Comparison of ENCODE assay signal across 1 cellular context in the genomic region with DNA sequence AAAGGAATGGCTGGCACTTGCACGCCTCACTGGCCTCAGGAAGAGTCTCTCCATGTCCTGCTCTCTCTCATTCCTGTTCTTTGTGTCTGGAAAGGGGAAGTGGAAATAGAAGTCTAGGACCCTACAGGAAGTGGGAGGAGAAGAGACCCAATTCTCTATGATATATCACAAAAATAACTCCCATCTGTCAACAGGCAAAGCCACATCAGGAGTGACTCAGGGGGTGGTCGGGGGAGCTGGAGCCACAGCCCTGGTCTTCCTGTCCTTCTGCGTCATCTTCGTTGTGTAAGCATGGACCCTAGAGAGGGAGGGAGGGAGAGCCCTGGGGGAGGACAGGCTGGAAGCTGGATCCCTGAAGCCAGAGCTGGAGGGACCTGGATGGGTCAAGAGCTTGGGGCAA.
TF ChIP-seq lines count a peak whose summit lies in the region.

No MANE protein-coding gene starts in this region.

TF ChIP-seq in K562, 482 proteins besides CTCF, POLR2A, EP300 and RAD21 (continued from another document and continues in another):
- no peak for TF ChIP-seq SP2 (IDR thresholded peaks at IDR 0.05; ENCODE audit: extremely low read depth, low read depth, low read length, poor library complexity, severe bottlenecking)
- TF ChIP-seq ILF3 (IDR thresholded peaks at IDR 0.05; ENCODE audit: borderline replicate concordance): no peak
- no peak for TF ChIP-seq MIER1 (IDR thresholded peaks at IDR 0.05; ENCODE audit: low read depth)
- no peak for TF ChIP-seq EWSR1 (IDR thresholded peaks at IDR 0.05; ENCODE audit: borderline replicate concordance, low read depth, partially characterized antibody)
- no peak for TF ChIP-seq ZC3H8 (IDR thresholded peaks at IDR 0.05)
- no peak for TF ChIP-seq LCOR (CRISPR knock-in tag; IDR thresholded peaks at IDR 0.05)
- TF ChIP-seq, protein P1, sequence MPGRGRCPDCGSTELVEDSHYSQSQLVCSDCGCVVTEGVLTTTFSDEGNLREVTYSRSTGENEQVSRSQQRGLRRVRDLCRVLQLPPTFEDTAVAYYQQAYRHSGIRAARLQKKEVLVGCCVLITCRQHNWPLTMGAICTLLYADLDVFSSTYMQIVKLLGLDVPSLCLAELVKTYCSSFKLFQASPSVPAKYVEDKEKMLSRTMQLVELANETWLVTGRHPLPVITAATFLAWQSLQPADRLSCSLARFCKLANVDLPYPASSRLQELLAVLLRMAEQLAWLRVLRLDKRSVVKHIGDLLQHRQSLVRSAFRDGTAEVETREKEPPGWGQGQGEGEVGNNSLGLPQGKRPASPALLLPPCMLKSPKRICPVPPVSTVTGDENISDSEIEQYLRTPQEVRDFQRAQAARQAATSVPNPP (IDR thresholded peaks at IDR 0.05; ENCODE audit: borderline replicate concordance, insufficient read depth, insufficient read length): no peak
- TF ChIP-seq ZNF133 (CRISPR knock-in tag; IDR thresholded peaks at IDR 0.05): no peak
- no peak for TF ChIP-seq FUS (optimal IDR thresholded peaks at IDR 0.05; ENCODE audit: low read depth, low read length)
- TF ChIP-seq, protein P2, sequence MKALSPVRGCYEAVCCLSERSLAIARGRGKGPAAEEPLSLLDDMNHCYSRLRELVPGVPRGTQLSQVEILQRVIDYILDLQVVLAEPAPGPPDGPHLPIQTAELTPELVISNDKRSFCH (CRISPR knock-in tag; IDR thresholded peaks at IDR 0.05): no peak
- TF ChIP-seq, protein P2 (tag; IDR thresholded peaks at IDR 0.05): no peak
- TF ChIP-seq, protein P3, sequence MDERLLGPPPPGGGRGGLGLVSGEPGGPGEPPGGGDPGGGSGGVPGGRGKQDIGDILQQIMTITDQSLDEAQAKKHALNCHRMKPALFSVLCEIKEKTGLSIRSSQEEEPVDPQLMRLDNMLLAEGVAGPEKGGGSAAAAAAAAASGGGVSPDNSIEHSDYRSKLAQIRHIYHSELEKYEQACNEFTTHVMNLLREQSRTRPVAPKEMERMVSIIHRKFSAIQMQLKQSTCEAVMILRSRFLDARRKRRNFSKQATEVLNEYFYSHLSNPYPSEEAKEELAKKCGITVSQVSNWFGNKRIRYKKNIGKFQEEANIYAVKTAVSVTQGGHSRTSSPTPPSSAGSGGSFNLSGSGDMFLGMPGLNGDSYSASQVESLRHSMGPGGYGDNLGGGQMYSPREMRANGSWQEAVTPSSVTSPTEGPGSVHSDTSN (CRISPR knock-in tag; IDR thresholded peaks at IDR 0.05; ENCODE audit: low read depth): no peak
- TF ChIP-seq, protein P3 (tag; conservative IDR thresholded peaks at IDR 0.05; ENCODE audit: low read depth): peak; percentile 74
- TF ChIP-seq DDX20 (tag; IDR thresholded peaks at IDR 0.05; ENCODE audit: low read depth): no peak
- TF ChIP-seq ZNF311 (CRISPR knock-in tag; IDR thresholded peaks at IDR 0.05): no peak
- peak; percentile 72; the same call in 1 of the 2 replicates for TF ChIP-seq LEF1 (IDR thresholded peaks at IDR 0.05)
- peak in 1 of 2 experiments; percentile 72; a peak in 2 of 4 replicates for TF ChIP-seq RCOR1 (IDR thresholded peaks at IDR 0.05; ENCODE audit: borderline replicate concordance in 1 of 2, low read depth in 2 of 2, low read length in 2 of 2)
- no peak for TF ChIP-seq CREB1 (IDR thresholded peaks at IDR 0.05)
- peak; percentile 56; the same call in 1 of the 2 replicates for TF ChIP-seq CREB1 (CRISPR knock-in tag; IDR thresholded peaks at IDR 0.05)
- TF ChIP-seq NR2C2 (CRISPR knock-in tag; IDR thresholded peaks at IDR 0.05): no peak
- peak; percentile 35; the same call in 1 of the 2 replicates for TF ChIP-seq NR2C2 (tag; IDR thresholded peaks at IDR 0.05)
- TF ChIP-seq E2F3 (CRISPR knock-in tag; IDR thresholded peaks at IDR 0.05): no peak
- TF ChIP-seq, protein P4, sequence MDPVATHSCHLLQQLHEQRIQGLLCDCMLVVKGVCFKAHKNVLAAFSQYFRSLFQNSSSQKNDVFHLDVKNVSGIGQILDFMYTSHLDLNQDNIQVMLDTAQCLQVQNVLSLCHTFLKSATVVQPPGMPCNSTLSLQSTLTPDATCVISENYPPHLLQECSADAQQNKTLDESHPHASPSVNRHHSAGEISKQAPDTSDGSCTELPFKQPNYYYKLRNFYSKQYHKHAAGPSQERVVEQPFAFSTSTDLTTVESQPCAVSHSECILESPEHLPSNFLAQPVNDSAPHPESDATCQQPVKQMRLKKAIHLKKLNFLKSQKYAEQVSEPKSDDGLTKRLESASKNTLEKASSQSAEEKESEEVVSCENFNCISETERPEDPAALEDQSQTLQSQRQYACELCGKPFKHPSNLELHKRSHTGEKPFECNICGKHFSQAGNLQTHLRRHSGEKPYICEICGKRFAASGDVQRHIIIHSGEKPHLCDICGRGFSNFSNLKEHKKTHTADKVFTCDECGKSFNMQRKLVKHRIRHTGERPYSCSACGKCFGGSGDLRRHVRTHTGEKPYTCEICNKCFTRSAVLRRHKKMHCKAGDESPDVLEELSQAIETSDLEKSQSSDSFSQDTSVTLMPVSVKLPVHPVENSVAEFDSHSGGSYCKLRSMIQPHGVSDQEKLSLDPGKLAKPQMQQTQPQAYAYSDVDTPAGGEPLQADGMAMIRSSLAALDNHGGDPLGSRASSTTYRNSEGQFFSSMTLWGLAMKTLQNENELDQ (CRISPR knock-in tag; IDR thresholded peaks at IDR 0.05; ENCODE audit: borderline replicate concordance): no peak
- TF ChIP-seq SMARCA4 (IDR thresholded peaks at IDR 0.05): peak; percentile 79; the same call in 1 of the 2 replicates
- TF ChIP-seq MCM3 (IDR thresholded peaks at IDR 0.05): no peak
- TF ChIP-seq GTF2E2 (tag; IDR thresholded peaks at IDR 0.05): 0 out of 2 replicates have a peak, but pooled peaks have one; percentile 38
- no peak for TF ChIP-seq ZNF696 (CRISPR knock-in tag; conservative IDR thresholded peaks at IDR 0.05)
- TF ChIP-seq ZNF174 (CRISPR knock-in tag; IDR thresholded peaks at IDR 0.05): no peak
- no peak for TF ChIP-seq KDM2B (CRISPR knock-in tag; IDR thresholded peaks at IDR 0.05)
- TF ChIP-seq ARID2 (IDR thresholded peaks at IDR 0.05): no peak
- no peak for TF ChIP-seq COPS2 (conservative IDR thresholded peaks at IDR 0.05)
- TF ChIP-seq ETS2 (tag; IDR thresholded peaks at IDR 0.05; ENCODE audit: borderline replicate concordance, poor library complexity, severe bottlenecking): no peak
- peak; percentile 80 for TF ChIP-seq ZBTB7A (IDR thresholded peaks at IDR 0.05; ENCODE audit: borderline replicate concordance, control insufficient read depth, low read depth, low read length)
- TF ChIP-seq, protein P5, sequence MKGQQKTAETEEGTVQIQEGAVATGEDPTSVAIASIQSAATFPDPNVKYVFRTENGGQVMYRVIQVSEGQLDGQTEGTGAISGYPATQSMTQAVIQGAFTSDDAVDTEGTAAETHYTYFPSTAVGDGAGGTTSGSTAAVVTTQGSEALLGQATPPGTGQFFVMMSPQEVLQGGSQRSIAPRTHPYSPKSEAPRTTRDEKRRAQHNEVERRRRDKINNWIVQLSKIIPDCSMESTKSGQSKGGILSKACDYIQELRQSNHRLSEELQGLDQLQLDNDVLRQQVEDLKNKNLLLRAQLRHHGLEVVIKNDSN (CRISPR knock-in tag; IDR thresholded peaks at IDR 0.05): no peak
- TF ChIP-seq CBX8 (IDR thresholded peaks at IDR 0.05; ENCODE audit: borderline replicate concordance, extremely low read depth, low read depth, low read length, poor library complexity, severe bottlenecking): no peak
- peak; percentile 91 for TF ChIP-seq TCF7 (IDR thresholded peaks at IDR 0.05; ENCODE audit: borderline replicate concordance)
- no peak for TF ChIP-seq CHD1 (IDR thresholded peaks at IDR 0.05; ENCODE audit: low read length)
- peak; percentile 59 for TF ChIP-seq DPF2 (IDR thresholded peaks at IDR 0.05)
- TF ChIP-seq, protein P6, sequence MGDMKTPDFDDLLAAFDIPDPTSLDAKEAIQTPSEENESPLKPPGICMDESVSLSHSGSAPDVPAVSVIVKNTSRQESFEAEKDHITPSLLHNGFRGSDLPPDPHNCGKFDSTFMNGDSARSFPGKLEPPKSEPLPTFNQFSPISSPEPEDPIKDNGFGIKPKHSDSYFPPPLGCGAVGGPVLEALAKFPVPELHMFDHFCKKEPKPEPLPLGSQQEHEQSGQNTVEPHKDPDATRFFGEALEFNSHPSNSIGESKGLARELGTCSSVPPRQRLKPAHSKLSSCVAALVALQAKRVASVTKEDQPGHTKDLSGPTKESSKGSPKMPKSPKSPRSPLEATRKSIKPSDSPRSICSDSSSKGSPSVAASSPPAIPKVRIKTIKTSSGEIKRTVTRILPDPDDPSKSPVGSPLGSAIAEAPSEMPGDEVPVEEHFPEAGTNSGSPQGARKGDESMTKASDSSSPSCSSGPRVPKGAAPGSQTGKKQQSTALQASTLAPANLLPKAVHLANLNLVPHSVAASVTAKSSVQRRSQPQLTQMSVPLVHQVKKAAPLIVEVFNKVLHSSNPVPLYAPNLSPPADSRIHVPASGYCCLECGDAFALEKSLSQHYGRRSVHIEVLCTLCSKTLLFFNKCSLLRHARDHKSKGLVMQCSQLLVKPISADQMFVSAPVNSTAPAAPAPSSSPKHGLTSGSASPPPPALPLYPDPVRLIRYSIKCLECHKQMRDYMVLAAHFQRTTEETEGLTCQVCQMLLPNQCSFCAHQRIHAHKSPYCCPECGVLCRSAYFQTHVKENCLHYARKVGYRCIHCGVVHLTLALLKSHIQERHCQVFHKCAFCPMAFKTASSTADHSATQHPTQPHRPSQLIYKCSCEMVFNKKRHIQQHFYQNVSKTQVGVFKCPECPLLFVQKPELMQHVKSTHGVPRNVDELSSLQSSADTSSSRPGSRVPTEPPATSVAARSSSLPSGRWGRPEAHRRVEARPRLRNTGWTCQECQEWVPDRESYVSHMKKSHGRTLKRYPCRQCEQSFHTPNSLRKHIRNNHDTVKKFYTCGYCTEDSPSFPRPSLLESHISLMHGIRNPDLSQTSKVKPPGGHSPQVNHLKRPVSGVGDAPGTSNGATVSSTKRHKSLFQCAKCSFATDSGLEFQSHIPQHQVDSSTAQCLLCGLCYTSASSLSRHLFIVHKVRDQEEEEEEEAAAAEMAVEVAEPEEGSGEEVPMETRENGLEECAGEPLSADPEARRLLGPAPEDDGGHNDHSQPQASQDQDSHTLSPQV (IDR thresholded peaks at IDR 0.05): no peak
- TF ChIP-seq, protein P7, sequence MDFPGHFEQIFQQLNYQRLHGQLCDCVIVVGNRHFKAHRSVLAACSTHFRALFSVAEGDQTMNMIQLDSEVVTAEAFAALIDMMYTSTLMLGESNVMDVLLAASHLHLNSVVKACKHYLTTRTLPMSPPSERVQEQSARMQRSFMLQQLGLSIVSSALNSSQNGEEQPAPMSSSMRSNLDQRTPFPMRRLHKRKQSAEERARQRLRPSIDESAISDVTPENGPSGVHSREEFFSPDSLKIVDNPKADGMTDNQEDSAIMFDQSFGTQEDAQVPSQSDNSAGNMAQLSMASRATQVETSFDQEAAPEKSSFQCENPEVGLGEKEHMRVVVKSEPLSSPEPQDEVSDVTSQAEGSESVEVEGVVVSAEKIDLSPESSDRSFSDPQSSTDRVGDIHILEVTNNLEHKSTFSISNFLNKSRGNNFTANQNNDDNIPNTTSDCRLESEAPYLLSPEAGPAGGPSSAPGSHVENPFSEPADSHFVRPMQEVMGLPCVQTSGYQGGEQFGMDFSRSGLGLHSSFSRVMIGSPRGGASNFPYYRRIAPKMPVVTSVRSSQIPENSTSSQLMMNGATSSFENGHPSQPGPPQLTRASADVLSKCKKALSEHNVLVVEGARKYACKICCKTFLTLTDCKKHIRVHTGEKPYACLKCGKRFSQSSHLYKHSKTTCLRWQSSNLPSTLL (IDR thresholded peaks at IDR 0.05): no peak
- TF ChIP-seq BRCA1 (IDR thresholded peaks at IDR 0.05): no peak
- TF ChIP-seq BRCA1 (CRISPR knock-in tag; IDR thresholded peaks at IDR 0.05): no peak
- TF ChIP-seq MAZ (CRISPR knock-in tag; conservative IDR thresholded peaks at IDR 0.05 in 1 of 2, IDR thresholded peaks at IDR 0.05 in 1 of 2): peak in 1 of 2 experiments; percentile 58; a peak in 1 of 4 replicates
- TF ChIP-seq ZNF507 (tag; conservative IDR thresholded peaks at IDR 0.05): no peak
- TF ChIP-seq SIRT6 (IDR thresholded peaks at IDR 0.05; ENCODE audit: low read depth, low read length): no peak
- TF ChIP-seq ZFP36 (IDR thresholded peaks at IDR 0.05; ENCODE audit: low read depth, low read length, partially characterized antibody): no peak
- TF ChIP-seq RFX5 (IDR thresholded peaks at IDR 0.05; ENCODE audit: low read depth, low read length): no peak
- TF ChIP-seq, protein P8, sequence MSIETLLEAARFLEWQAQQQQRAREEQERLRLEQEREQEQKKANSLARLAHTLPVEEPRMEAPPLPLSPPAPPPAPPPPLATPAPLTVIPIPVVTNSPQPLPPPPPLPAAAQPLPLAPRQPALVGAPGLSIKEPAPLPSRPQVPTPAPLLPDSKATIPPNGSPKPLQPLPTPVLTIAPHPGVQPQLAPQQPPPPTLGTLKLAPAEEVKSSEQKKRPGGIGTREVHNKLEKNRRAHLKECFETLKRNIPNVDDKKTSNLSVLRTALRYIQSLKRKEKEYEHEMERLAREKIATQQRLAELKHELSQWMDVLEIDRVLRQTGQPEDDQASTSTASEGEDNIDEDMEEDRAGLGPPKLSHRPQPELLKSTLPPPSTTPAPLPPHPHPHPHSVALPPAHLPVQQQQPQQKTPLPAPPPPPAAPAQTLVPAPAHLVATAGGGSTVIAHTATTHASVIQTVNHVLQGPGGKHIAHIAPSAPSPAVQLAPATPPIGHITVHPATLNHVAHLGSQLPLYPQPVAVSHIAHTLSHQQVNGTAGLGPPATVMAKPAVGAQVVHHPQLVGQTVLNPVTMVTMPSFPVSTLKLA (conservative IDR thresholded peaks at IDR 0.05): no peak
- peak; percentile 44; the same call in 1 of the 2 replicates for TF ChIP-seq RNF2 (IDR thresholded peaks at IDR 0.05)
- TF ChIP-seq GABPB1 (CRISPR knock-in tag; IDR thresholded peaks at IDR 0.05): no peak
- no peak for TF ChIP-seq CXXC5 (CRISPR knock-in tag; IDR thresholded peaks at IDR 0.05)
- TF ChIP-seq, protein P9, sequence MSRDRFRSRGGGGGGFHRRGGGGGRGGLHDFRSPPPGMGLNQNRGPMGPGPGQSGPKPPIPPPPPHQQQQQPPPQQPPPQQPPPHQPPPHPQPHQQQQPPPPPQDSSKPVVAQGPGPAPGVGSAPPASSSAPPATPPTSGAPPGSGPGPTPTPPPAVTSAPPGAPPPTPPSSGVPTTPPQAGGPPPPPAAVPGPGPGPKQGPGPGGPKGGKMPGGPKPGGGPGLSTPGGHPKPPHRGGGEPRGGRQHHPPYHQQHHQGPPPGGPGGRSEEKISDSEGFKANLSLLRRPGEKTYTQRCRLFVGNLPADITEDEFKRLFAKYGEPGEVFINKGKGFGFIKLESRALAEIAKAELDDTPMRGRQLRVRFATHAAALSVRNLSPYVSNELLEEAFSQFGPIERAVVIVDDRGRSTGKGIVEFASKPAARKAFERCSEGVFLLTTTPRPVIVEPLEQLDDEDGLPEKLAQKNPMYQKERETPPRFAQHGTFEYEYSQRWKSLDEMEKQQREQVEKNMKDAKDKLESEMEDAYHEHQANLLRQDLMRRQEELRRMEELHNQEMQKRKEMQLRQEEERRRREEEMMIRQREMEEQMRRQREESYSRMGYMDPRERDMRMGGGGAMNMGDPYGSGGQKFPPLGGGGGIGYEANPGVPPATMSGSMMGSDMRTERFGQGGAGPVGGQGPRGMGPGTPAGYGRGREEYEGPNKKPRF (IDR thresholded peaks at IDR 0.05; ENCODE audit: low read depth, low read length): no peak
